11 cellular contexts compared by ENCODE assay signal in the genomic region with DNA sequence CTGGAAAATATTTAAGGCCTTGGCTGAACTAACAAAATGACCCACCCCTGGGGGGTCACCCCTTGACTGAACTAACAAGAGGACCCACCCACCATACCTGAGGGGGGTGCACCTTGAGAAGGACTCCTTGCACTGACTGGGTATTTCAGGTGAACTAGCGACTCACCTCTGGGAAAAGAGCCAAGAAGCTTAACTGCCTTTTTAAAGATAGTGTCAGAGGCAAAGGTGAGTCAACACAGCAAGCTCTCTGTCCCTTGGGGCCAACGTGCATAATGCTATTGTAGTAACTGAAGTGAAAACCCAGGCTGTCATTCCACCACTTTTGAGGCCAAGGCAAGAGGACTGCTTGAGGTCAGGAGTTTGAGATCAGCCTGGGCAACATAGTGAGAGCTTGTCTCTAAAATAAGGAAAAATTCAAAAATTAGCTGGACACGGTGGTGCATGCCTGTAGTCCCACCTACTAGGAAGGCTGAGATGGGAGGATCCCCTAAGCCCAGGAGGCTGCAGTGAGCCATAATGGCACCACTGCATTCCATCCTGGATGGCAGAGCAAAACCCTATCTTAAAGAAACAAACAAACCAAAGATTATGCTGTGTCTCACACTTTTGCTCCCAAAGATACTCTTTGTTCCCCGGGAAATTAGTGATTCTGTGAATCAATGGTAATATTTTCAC. TPM values are rescaled to one million over a fixed set of nuclear protein-coding genes. Genes with fewer than 3 reads are reported as not detected.
DNase-seq lines count a peak whose midpoint lies in the region; ATAC-seq, FAIRE-seq and TF ChIP-seq lines count a peak whose summit lies in the region.
"Had no signal": no experiment of that assay in that cellular context is flagged by ENCODE, and none has a peak within 500 bp of the region (broad histone marks: within the 10 kb centered on the region; RNA-seq: fewer than 3 reads in every experiment).

No MANE protein-coding gene starts in this region.

- WGBS in pancreas, 2 donors = 49 to 50% methylated on average over 4 of the region's 4 CpGs

- no peak for TF ChIP-seq EP300 in Ishikawa (IDR thresholded peaks at IDR 0.05; ENCODE audit: borderline replicate concordance)

- no peaks in the 10 kb centered on the region for H3K9me3 ChIP-seq in pancreas
- H3K9me3 ChIP-seq: HAP-1 had no signal

- H3K4me1 ChIP-seq in pancreas = peaks cover 0 to 8% (median 0%) of the 10 kb centered on the region in 3 donors
- H3K4me1 ChIP-seq: HAP-1, upper lobe of left lung had no signal

- no peaks in the 10 kb centered on the region for H3K36me3 ChIP-seq in pancreas
- H3K36me3 ChIP-seq: HAP-1, upper lobe of left lung had no signal

- FAIRE-seq in pancreas (lab: Jason Lieb, UNC) (no peak), frontal cortex (lab: Jason Lieb, UNC) (no peak)

- peaks cover 19% of the 10 kb centered on the region for H3K27me3 Mint-ChIP-seq in activated naive CD8-positive, alpha-beta T cell treated with anti-CD3 and anti-CD28 coated beads, Interleukin-2, amount 50 U/mL, for 24 hours

- DNase-seq in activated naive CD8-positive, alpha-beta T cell treated with anti-CD3 and anti-CD28 coated beads, Interleukin-2, amount 50 U/mL, for 24 hours = peak; percentile 9
- DNase-seq in pancreas (peak in 2 of 6 donors; percentile 31 to 36), caudate nucleus (lab: John Stamatoyannopoulos, UW) (no peak), frontal cortex (ENCODE audit: low spot score in 2 of 2) (no peak)
- DNase-seq: left cardiac atrium had no signal

- peaks cover 6% of the 10 kb centered on the region for H3K9me3 Mint-ChIP-seq in activated naive CD8-positive, alpha-beta T cell treated with anti-CD3 and anti-CD28 coated beads, Interleukin-2, amount 50 U/mL, for 24 hours

- H3K27ac ChIP-seq in pancreas (no peak overlapping the region), caudate nucleus (ENCODE audit: low read depth, low read length) (no peak overlapping the region)
- H3K27ac ChIP-seq: upper lobe of left lung had no signal

- intact Hi-C loops in pancreas (cut with DNase I) = no loop called here

- no peak for TF ChIP-seq RAD21 in Ishikawa (IDR thresholded peaks at IDR 0.05; ENCODE audit: low read depth)

- peaks cover 10% of the 10 kb centered on the region for H3K4me1 Mint-ChIP-seq in activated naive CD8-positive, alpha-beta T cell treated with anti-CD3 and anti-CD28 coated beads, Interleukin-2, amount 50 U/mL, for 24 hours

- H3K27ac Mint-ChIP-seq in activated naive CD8-positive, alpha-beta T cell treated with anti-CD3 and anti-CD28 coated beads, Interleukin-2, amount 50 U/mL, for 24 hours = no peak overlapping the region

- no peak overlapping the region for H3K4me3 Mint-ChIP-seq in activated naive CD8-positive, alpha-beta T cell treated with anti-CD3 and anti-CD28 coated beads, Interleukin-2, amount 50 U/mL, for 24 hours

- TF ChIP-seq CTCF in pancreas (IDR thresholded peaks at IDR 0.05) = no peak

- ATAC-seq in GM18511 (IDR thresholded peaks at IDR 0.05; ENCODE audit: unreplicated experiment) (peak; percentile 76), pancreas (peak; percentile 82 to 95 (median 94)), HG02763 (IDR thresholded peaks at IDR 0.05; ENCODE audit: unreplicated experiment) (no peak), HG03135 (IDR thresholded peaks at IDR 0.05; ENCODE audit: unreplicated experiment) (no peak)
- ATAC-seq in activated naive CD8-positive, alpha-beta T cell treated with anti-CD3 and anti-CD28 coated beads, Interleukin-2, amount 50 U/mL, for 24 hours = peak; percentile 88

- H3K27me3 ChIP-seq in pancreas = no peaks in the 10 kb centered on the region
- H3K27me3 ChIP-seq: upper lobe of left lung had no signal

- no peaks in the 10 kb centered on the region for H3K36me3 Mint-ChIP-seq in activated naive CD8-positive, alpha-beta T cell treated with anti-CD3 and anti-CD28 coated beads, Interleukin-2, amount 50 U/mL, for 24 hours (ENCODE audit: low read depth)

- no peak overlapping the region for H3K4me3 ChIP-seq in pancreas
- H3K4me3 ChIP-seq: HAP-1, upper lobe of left lung had no signal

TF ChIP-seq in Ishikawa, 13 proteins besides CTCF, POLR2A, EP300 and RAD21:
- no peak for TF ChIP-seq ZBTB7A (IDR thresholded peaks at IDR 0.05; ENCODE audit: low read depth)
- TF ChIP-seq NFIC (IDR thresholded peaks at IDR 0.05) = peak; percentile 71

RNA-seq across cellular contexts. Expression of a gene that starts 36.4 kb away (rescaled TPM):
- total RNA-seq in pancreas (10 to 100 TPM in 1 of 6 donors, 1 to 10 TPM in 5; 7.4 to 14.2 (median 8.3) TPM), frontal cortex (13.5 TPM)
- 1 to 10 TPM; 4.1 to 6.0 TPM for polyA plus RNA-seq in pancreas

Comparison
In these comparisons a context has a peak if more than half of its experiments do, and no peak if none do; other contexts are left out.
1. ATAC-seq: peak in GM18511 (single experiment), activated naive CD8-positive, alpha-beta T cell treated with anti-CD3 and anti-CD28 coated beads, Interleukin-2, amount 50 U/mL, for 24 hours (single experiment) and pancreas (4 of 4); none in HG02763 (single experiment) and HG03135 (single experiment).